ENCODE assay signal across 12 cellular contexts in genomic region chr11:34366522-34366921, GRCh38. TPM values are rescaled to one million over a fixed set of nuclear protein-coding genes. Genes with fewer than 3 reads are reported as not detected.
DNase-seq lines count a peak whose midpoint lies in the region; ATAC-seq, FAIRE-seq and TF ChIP-seq lines count a peak whose summit lies in the region.
"Had no signal": no experiment of that assay in that cellular context is flagged by ENCODE, and none has a peak within 500 bp of the region (broad histone marks: within the 10 kb centered on the region; RNA-seq: fewer than 3 reads in every experiment).

No MANE protein-coding gene starts in this region.

- POLR2A ChIA-PET in Panc1 (lab: Charles Lee): no interaction called here

- H3K4me3 ChIP-seq in Panc1 (ENCODE audit: low read depth in 2 of 2, low read length in 2 of 2) (no peak overlapping the region), keratinocyte (ENCODE audit: control insufficient read depth in 2 of 3, extremely low read depth in 1 of 3, insufficient read depth in 2 of 3, low read depth in 1 of 3, low read length in 3 of 3) (no peak overlapping the region)

- no peak overlapping the region for H2AFZ ChIP-seq in keratinocyte (ENCODE audit: control insufficient read depth, low read length)

- H3K27ac ChIP-seq in C4-2B (no peak overlapping the region), Panc1 (ENCODE audit: low read length) (0 out of 2 replicates have a peak overlapping the region, but pooled peaks have one; percentile 40), keratinocyte (ENCODE audit: control insufficient read depth, insufficient read depth, low read length) (no peak overlapping the region)

- H3K79me2 ChIP-seq in keratinocyte (ENCODE audit: control insufficient read depth, insufficient read depth, low read length): no peaks in the 10 kb centered on the region

- BruUV-seq in Panc1 (replicated peaks; lab: Mats Ljungman, UMichigan): no TSS peak

- H3K36me3 ChIP-seq in Panc1 (ENCODE audit: control insufficient read depth, insufficient read depth, low read length) (no peaks in the 10 kb centered on the region), keratinocyte (ENCODE audit: control insufficient read depth in 2 of 2, extremely low read depth in 1 of 2, insufficient read depth in 2 of 2, low read length in 2 of 2) (no peaks in the 10 kb centered on the region)

- H3K27me3 ChIP-seq in Panc1 (ENCODE audit: control insufficient read depth, insufficient read depth, low read length): no peaks in the 10 kb centered on the region
- no peaks in the 10 kb centered on the region for H3K27me3 ChIP-seq in keratinocyte (ENCODE audit: control insufficient read depth, extremely low read depth, insufficient read depth, low read length)

- no peaks in the 10 kb centered on the region for H4K20me1 ChIP-seq in keratinocyte (ENCODE audit: control insufficient read depth, extremely low read depth, insufficient read depth, low read length)

- intact Hi-C loops in Panc1 (cut with micrococcal nuclease; ENCODE audit: unreplicated experiment): loop anchor here (2.0 kb wide), 2 partner anchors 102 to 126 kb away; no protein-coding TSS in a partner anchor

- in situ Hi-C loops in Panc1 (cut with HindIII; ENCODE audit: low pct_unique_long_range_greater_than_20kb, low sequenced_read_pairs): no loop called here

- TF ChIP-seq CTCF in C4-2B (conservative IDR thresholded peaks at IDR 0.05) (peak; percentile 84), GM12874 (IDR thresholded peaks at IDR 0.05; ENCODE audit: insufficient read depth, low read depth, low read length) (peak; percentile 29; the same call in 1 of the 2 replicates), Panc1 (IDR thresholded peaks at IDR 0.05) (peak; percentile 76), keratinocyte (optimal IDR thresholded peaks at IDR 0.05 in 1 of 3, IDR thresholded peaks at IDR 0.05 in 1 of 3, conservative IDR thresholded peaks at IDR 0.05 in 1 of 3; ENCODE audit: extremely low read depth in 1 of 3, insufficient read depth in 2 of 3, low read length in 3 of 3) (peak; percentile 36 to 49 (median 41))

- H3K9me1 ChIP-seq in keratinocyte (ENCODE audit: control insufficient read depth, extremely low read depth, insufficient read depth, low read length): no peaks in the 10 kb centered on the region

- H3K4me2 ChIP-seq in keratinocyte (ENCODE audit: control insufficient read depth, extremely low read depth, insufficient read depth, low read depth, low read length): no peak overlapping the region

- peaks cover 14% of the 10 kb centered on the region; the same call in 1 of the 2 replicates for H3K4me1 ChIP-seq in Panc1 (ENCODE audit: control insufficient read depth, insufficient read depth, low read length)
- H3K4me1 ChIP-seq in keratinocyte (ENCODE audit: control insufficient read depth, extremely low read depth, insufficient read depth, low read length): peaks cover 6% of the 10 kb centered on the region

- CTCF ChIA-PET in Panc1 (lab: Charles Lee): interaction anchor here (0.7 to 2.0 kb wide), 3 partner anchors 13 to 126 kb away, joined by 5 to 9 read pairs (median 8); no protein-coding TSS in a partner anchor

- H3K9me3 ChIP-seq in Panc1 (ENCODE audit: control insufficient read depth, insufficient read depth, low read depth, low read length) (0 out of 2 replicates have a peak, but pooled peaks cover 2% of the 10 kb centered on the region), keratinocyte (ENCODE audit: control insufficient read depth, low read depth, low read length) (no peaks in the 10 kb centered on the region)

- H3K9ac ChIP-seq in keratinocyte (ENCODE audit: control insufficient read depth, extremely low read depth, insufficient read depth, low read length): no peak overlapping the region

- no peak for FAIRE-seq in keratinocyte (lab: Jason Lieb, UNC)
- FAIRE-seq: GM18507 had no signal

- ATAC-seq in Panc1: no peak
- ATAC-seq in HG02870 (IDR thresholded peaks at IDR 0.05; ENCODE audit: unreplicated experiment): no peak
- no peak for ATAC-seq in HG03196 (IDR thresholded peaks at IDR 0.05; ENCODE audit: unreplicated experiment)
- no peak for ATAC-seq in HG03565 (IDR thresholded peaks at IDR 0.05; ENCODE audit: unreplicated experiment)
- no peak for ATAC-seq in GM18519 (IDR thresholded peaks at IDR 0.05; ENCODE audit: low FRiP score, unreplicated experiment)
- ATAC-seq: left cardiac atrium had no signal

- no peak for DNase-seq in Panc1 (ENCODE audit: low read depth, low spot score)
- no peak for DNase-seq in keratinocyte (ENCODE audit: low read depth, low spot score)
- DNase-seq: caudate nucleus; left cardiac atrium; stimulated activated CD4-positive, alpha-beta T cell treated with anti-CD3 and anti-CD28 coated beads, Interleukin-4, amount 100 ng/mL, for 24 hours had no signal

- dilution Hi-C loops in keratinocyte (cut with MboI; ENCODE audit: extremely low pct_ligation_motif_present, low sequenced_read_pairs): no loop called here

RNA-seq across cellular contexts. Expression of gene ABTB2, which starts 8.7 kb away (rescaled TPM):
- 22.7 TPM for total RNA-seq in Panc1 (2021; ENCODE audit: unreplicated experiment)
- polyA plus RNA-seq in Panc1 (2012; ENCODE audit: insufficient read length): 24.9 TPM
- 1.0 to 2.5 TPM (median 1.6 TPM) in 3 replicates for polyA plus RNA-seq in keratinocyte
- polyA plus RNA-seq in keratinocyte (2011; ENCODE audit: low read depth): 1.8 TPM
- polyA plus RNA-seq in keratinocyte (2011; cell fraction: cytosol; rRNA removed): 2.0 and 2.3 TPM in 2 replicates
- polyA plus RNA-seq in keratinocyte (2011; cell fraction: nucleus; rRNA removed): 6.0 and 6.5 TPM in 2 replicates
- 2.2 and 3.4 TPM in 2 replicates for polyA plus RNA-seq in keratinocyte (2012; ENCODE audit: low replicate concordance)
- polyA minus RNA-seq in keratinocyte: 1.1 to 6.0 TPM (median 2.4 TPM) in 3 replicates
- polyA minus RNA-seq in keratinocyte (2011; cell fraction: cytosol; rRNA and poly(A)+ RNA removed): 2.7 TPM
- 5.1 and 6.5 TPM in 2 replicates for polyA minus RNA-seq in keratinocyte (2011; cell fraction: nucleus; rRNA and poly(A)+ RNA removed)

Comparison
In these comparisons a context has a peak if more than half of its experiments do, and no peak if none do; other contexts are left out.
1. CTCF ChIP-seq: peak in every context shown above with its lines; median percentile 84 in C4-2B; 76 in Panc1; 41 in keratinocyte; 29 in GM12874.